Comparison of ENCODE assay signal across 24 cellular contexts in genomic region chr6:30655743-30656094, GRCh38. TPM values are rescaled to one million over a fixed set of nuclear protein-coding genes. Genes with fewer than 3 reads are reported as not detected.
A peak's percentile ranks its signal among the peaks of the same experiment; 100 is the strongest.
DNase-seq lines count a peak whose midpoint lies in the region; ATAC-seq, FAIRE-seq and TF ChIP-seq lines count a peak whose summit lies in the region.
"Had no signal": no experiment of that assay in that cellular context is flagged by ENCODE, and none has a peak within 500 bp of the region (broad histone marks: within the 10 kb centered on the region; RNA-seq: fewer than 3 reads in every experiment).

No MANE protein-coding gene starts in this region.

- H3K36me3 ChIP-seq in CD8-positive, alpha-beta T cell (ENCODE audit: insufficient read depth, low read length): peaks cover 68% of the 10 kb centered on the region
- peaks cover 50% of the 10 kb centered on the region for H3K36me3 ChIP-seq in astrocyte (ENCODE audit: insufficient read depth, low read length)

- H3K36me3 Mint-ChIP-seq in activated T-cell treated with anti-CD3 and anti-CD28 coated beads, Interleukin-2, amount 50 U/mL, for 24 hours (ENCODE audit: low read depth): peaks cover 96% of the 10 kb centered on the region
- H3K36me3 Mint-ChIP-seq in activated T-cell treated with anti-CD3 and anti-CD28 coated beads, Interleukin-2, amount 50 U/mL, for 72 hours (ENCODE audit: insufficient read depth in 2 of 2): peaks cover 8 to 37% of the 10 kb centered on the region in 2 donors
- peaks cover 92% of the 10 kb centered on the region for H3K36me3 Mint-ChIP-seq in CD8-positive, alpha-beta T cell
- peaks cover 38% of the 10 kb centered on the region for H3K36me3 Mint-ChIP-seq in astrocyte (ENCODE audit: low read depth, unreplicated experiment)
- H3K36me3 Mint-ChIP-seq in naive thymus-derived CD8-positive, alpha-beta T cell: peaks cover 7 to 95% (median 17%) of the 10 kb centered on the region in 3 donors

- peak overlapping the region; percentile 50 for H3K27ac Mint-ChIP-seq in activated T-cell treated with anti-CD3 and anti-CD28 coated beads, Interleukin-2, amount 50 U/mL, for 24 hours
- H3K27ac Mint-ChIP-seq in activated T-cell treated with anti-CD3 and anti-CD28 coated beads, Interleukin-2, amount 50 U/mL, for 72 hours: no peak overlapping the region
- H3K27ac Mint-ChIP-seq in CD8-positive, alpha-beta T cell: peak overlapping the region; percentile 3
- H3K27ac Mint-ChIP-seq in astrocyte (ENCODE audit: unreplicated experiment): peak overlapping the region; percentile 20
- peak overlapping the region in 8 of 10 donors; percentile 21 to 73 (median 44) for H3K27ac Mint-ChIP-seq in naive thymus-derived CD8-positive, alpha-beta T cell

- POLR2A ChIA-PET in CD8-positive, alpha-beta T cell (lab: Charles Lee): interaction anchor here (1.0 kb wide), 1 partner anchor 17 kb away, joined by 3 read pairs; the partner anchor contains the start of gene DHX16
- POLR2A ChIA-PET in naive thymus-derived CD8-positive, alpha-beta T cell (lab: Charles Lee): no interaction called here

- peaks cover 4% of the 10 kb centered on the region for H3K4me1 Mint-ChIP-seq in activated T-cell treated with anti-CD3 and anti-CD28 coated beads, Interleukin-2, amount 50 U/mL, for 24 hours (ENCODE audit: low read depth)
- H3K4me1 Mint-ChIP-seq in activated T-cell treated with anti-CD3 and anti-CD28 coated beads, Interleukin-2, amount 50 U/mL, for 72 hours (ENCODE audit: low read depth): no peaks in the 10 kb centered on the region
- peaks cover 2% of the 10 kb centered on the region for H3K4me1 Mint-ChIP-seq in CD8-positive, alpha-beta T cell (ENCODE audit: low read depth)
- H3K4me1 Mint-ChIP-seq in astrocyte (ENCODE audit: low read depth, unreplicated experiment): peaks cover 33% of the 10 kb centered on the region
- H3K4me1 Mint-ChIP-seq in naive thymus-derived CD8-positive, alpha-beta T cell: peaks cover 5 to 9% (median 6%) of the 10 kb centered on the region in 4 donors

- intact Hi-C loops in CD8-positive, alpha-beta T cell (cut with DNase I, micrococcal nuclease): no loop called here
- intact Hi-C loops in Right ventricle myocardium inferior (cut with DNase I): no loop called here

- H3K4me2 ChIP-seq in astrocyte (ENCODE audit: low read length): no peak overlapping the region

- no peak overlapping the region for H2AFZ ChIP-seq in astrocyte (ENCODE audit: low read depth, low read length)

- no peak for FAIRE-seq in astrocyte (lab: Jason Lieb, UNC)
- FAIRE-seq: GM12878, H54 had no signal

- no peak for ATAC-seq in activated T-cell treated with anti-CD3 and anti-CD28 coated beads, Interleukin-2, amount 50 U/mL, for 72 hours (replicated peaks in 1 of 2)
- ATAC-seq in CD8-positive, alpha-beta T cell: no peak
- ATAC-seq in naive thymus-derived CD8-positive, alpha-beta T cell: no peak
- no peak for ATAC-seq in Right ventricle myocardium inferior
- ATAC-seq: GM12878, Panc1 had no signal

- H4K20me1 ChIP-seq in astrocyte (ENCODE audit: insufficient read depth, low read length): peaks cover 5% of the 10 kb centered on the region

- H3K27ac ChIP-seq in CD8-positive, alpha-beta T cell (ENCODE audit: low read depth, low read length): no peak overlapping the region
- peak overlapping the region; percentile 40 for H3K27ac ChIP-seq in astrocyte (ENCODE audit: low read depth, low read length)
- H3K27ac ChIP-seq: 22Rv1, C4-2B, HL-60, SJCRH30 had no signal

- no peaks in the 10 kb centered on the region for H3K79me2 ChIP-seq in astrocyte (ENCODE audit: insufficient read depth, low read length)

- H3K27me3 ChIP-seq in CD8-positive, alpha-beta T cell (ENCODE audit: insufficient read depth, low read length): no peaks in the 10 kb centered on the region
- H3K27me3 ChIP-seq in astrocyte (ENCODE audit: insufficient read depth, low read length): no peaks in the 10 kb centered on the region
- H3K27me3 ChIP-seq: SJCRH30 had no signal

- H3K9ac ChIP-seq in astrocyte (ENCODE audit: low read length): no peak overlapping the region

- H3K9me3 ChIP-seq in CD8-positive, alpha-beta T cell (ENCODE audit: low read length): no peaks in the 10 kb centered on the region
- no peaks in the 10 kb centered on the region for H3K9me3 ChIP-seq in astrocyte (ENCODE audit: insufficient read depth, low read depth, low read length)
- H3K9me3 ChIP-seq: SJCRH30 had no signal

- H3K9me3 Mint-ChIP-seq in activated T-cell treated with anti-CD3 and anti-CD28 coated beads, Interleukin-2, amount 50 U/mL, for 24 hours: no peaks in the 10 kb centered on the region
- H3K9me3 Mint-ChIP-seq in activated T-cell treated with anti-CD3 and anti-CD28 coated beads, Interleukin-2, amount 50 U/mL, for 72 hours: no peaks in the 10 kb centered on the region
- no peaks in the 10 kb centered on the region for H3K9me3 Mint-ChIP-seq in CD8-positive, alpha-beta T cell
- no peaks in the 10 kb centered on the region for H3K9me3 Mint-ChIP-seq in astrocyte (ENCODE audit: unreplicated experiment)
- H3K9me3 Mint-ChIP-seq in naive thymus-derived CD8-positive, alpha-beta T cell: no peaks in the 10 kb centered on the region

- H3K4me3 Mint-ChIP-seq in activated T-cell treated with anti-CD3 and anti-CD28 coated beads, Interleukin-2, amount 50 U/mL, for 24 hours: no peak overlapping the region
- H3K4me3 Mint-ChIP-seq in activated T-cell treated with anti-CD3 and anti-CD28 coated beads, Interleukin-2, amount 50 U/mL, for 72 hours: no peak overlapping the region
- H3K4me3 Mint-ChIP-seq in CD8-positive, alpha-beta T cell: no peak overlapping the region
- peak overlapping the region; percentile 64 for H3K4me3 Mint-ChIP-seq in astrocyte (ENCODE audit: unreplicated experiment)
- H3K4me3 Mint-ChIP-seq in naive thymus-derived CD8-positive, alpha-beta T cell: no peak overlapping the region

- no peaks in the 10 kb centered on the region for H3K27me3 Mint-ChIP-seq in activated T-cell treated with anti-CD3 and anti-CD28 coated beads, Interleukin-2, amount 50 U/mL, for 24 hours
- no peaks in the 10 kb centered on the region for H3K27me3 Mint-ChIP-seq in activated T-cell treated with anti-CD3 and anti-CD28 coated beads, Interleukin-2, amount 50 U/mL, for 72 hours (ENCODE audit: low read depth)
- no peaks in the 10 kb centered on the region for H3K27me3 Mint-ChIP-seq in CD8-positive, alpha-beta T cell (ENCODE audit: low read depth)
- no peaks in the 10 kb centered on the region for H3K27me3 Mint-ChIP-seq in astrocyte (ENCODE audit: low read depth, unreplicated experiment)
- no peaks in the 10 kb centered on the region for H3K27me3 Mint-ChIP-seq in naive thymus-derived CD8-positive, alpha-beta T cell

- H3K4me3 ChIP-seq in CD8-positive, alpha-beta T cell (ENCODE audit: low read depth, low read length): no peak overlapping the region
- H3K4me3 ChIP-seq in astrocyte (ENCODE audit: insufficient read depth, low read depth, low read length): no peak overlapping the region
- H3K4me3 ChIP-seq: GM12878, SJCRH30 had no signal

- TF ChIP-seq CTCF in CD8-positive, alpha-beta T cell (IDR thresholded peaks at IDR 0.05): no peak
- no peak for TF ChIP-seq CTCF in astrocyte (IDR thresholded peaks at IDR 0.05; ENCODE audit: insufficient read depth, low read depth, low read length)

- no peaks in the 10 kb centered on the region for H3K4me1 ChIP-seq in CD8-positive, alpha-beta T cell (ENCODE audit: insufficient read depth, low read length)
- peaks cover 14% of the 10 kb centered on the region for H3K4me1 ChIP-seq in astrocyte (ENCODE audit: insufficient read depth, low read length)
- H3K4me1 ChIP-seq: SJCRH30 had no signal

- CTCF ChIA-PET in CD8-positive, alpha-beta T cell (lab: Charles Lee): interaction anchor here (1.2 to 1.6 kb wide), 2 partner anchors 17 to 67 kb away, joined by 4 to 6 read pairs; partner anchors contain the start of gene DHX16

- DNase-seq in activated T-cell treated with anti-CD3 and anti-CD28 coated beads, Interleukin-2, amount 50 U/mL, for 24 hours: no peak
- no peak for DNase-seq in activated T-cell treated with anti-CD3 and anti-CD28 coated beads, Interleukin-2, amount 50 U/mL, for 72 hours
- DNase-seq in CD8-positive, alpha-beta T cell: no peak
- DNase-seq in astrocyte (ENCODE audit: low read depth) (no peak), Right ventricle myocardium inferior (ENCODE audit: missing footprints) (no peak), NCI-H82 treated with DMSO at 0.1 percent for 48 hours (lab: John Stamatoyannopoulos, UW; ENCODE audit: unreplicated experiment) (no peak)
- DNase-seq in naive thymus-derived CD8-positive, alpha-beta T cell: no peak
- no peak for DNase-seq in activated CD4-positive, alpha-beta T cell treated with anti-CD3 and anti-CD28 coated beads, Interleukin-2, amount 50 U/mL, for 48 hours
- DNase-seq: ACHN, AML-193, KG1, NCI-H1092, NCI-H1436, NCI-H2029, NCI-H2227 treated with DMSO at 0.1 percent for 48 hours, NCI-H510A treated with DMSO at 0.1 percent for 48 hours, NCI-H748 treated with DMSO at 0.1 percent for 48 hours, SJCRH30 had no signal

RNA-seq across cellular contexts. Expression of gene C6orf136, which starts 8.8 kb away (rescaled TPM):
- 10 to 100 TPM; 25.8 to 36.0 TPM for total RNA-seq in activated T-cell treated with anti-CD3 and anti-CD28 coated beads, Interleukin-2, amount 50 U/mL, for 72 hours
- total RNA-seq in CD8-positive, alpha-beta T cell: 10 to 100 TPM; 31.4 to 36.0 TPM
- total RNA-seq in astrocyte (12.0 and 12.7 TPM in 2 replicates), Right ventricle myocardium inferior (54.1 TPM)
- total RNA-seq in naive thymus-derived CD8-positive, alpha-beta T cell: 10 to 100 TPM; 29.3 to 30.9 TPM
- polyA plus RNA-seq in naive thymus-derived CD8-positive, alpha-beta T cell: 10 to 100 TPM in 2 of 3 donors, 1 to 10 TPM in 1; 5.6 to 23.2 (median 13.7) TPM

RNA-seq across cellular contexts. Expression of gene DHX16, which starts 17.1 kb away (rescaled TPM):
- 10 to 100 TPM; 39.2 to 43.0 TPM for total RNA-seq in activated T-cell treated with anti-CD3 and anti-CD28 coated beads, Interleukin-2, amount 50 U/mL, for 72 hours
- 10 to 100 TPM; 15.8 to 17.9 TPM for total RNA-seq in CD8-positive, alpha-beta T cell
- total RNA-seq in astrocyte (29.3 and 30.0 TPM in 2 replicates), Right ventricle myocardium inferior (20.6 TPM)
- 10 to 100 TPM; 42.1 to 45.6 TPM for total RNA-seq in naive thymus-derived CD8-positive, alpha-beta T cell
- 10 to 100 TPM; 17.7 to 31.2 (median 18.7) TPM for polyA plus RNA-seq in naive thymus-derived CD8-positive, alpha-beta T cell

RNA-seq across cellular contexts. Expression of gene ATAT1, which starts 29.0 kb away (rescaled TPM):
- 10 to 100 TPM in 1 of 2 donors, 1 to 10 TPM in 1; 8.3 to 14.2 TPM for total RNA-seq in activated T-cell treated with anti-CD3 and anti-CD28 coated beads, Interleukin-2, amount 50 U/mL, for 72 hours
- 1 to 10 TPM; 4.2 to 6.8 TPM for total RNA-seq in CD8-positive, alpha-beta T cell
- 15.7 and 16.6 TPM in 2 replicates for total RNA-seq in astrocyte
- total RNA-seq in naive thymus-derived CD8-positive, alpha-beta T cell: 10 to 100 TPM; 12.6 to 13.4 TPM
- 1 to 10 TPM; 1.6 to 2.0 (median 1.7) TPM for polyA plus RNA-seq in naive thymus-derived CD8-positive, alpha-beta T cell
- total RNA-seq in Right ventricle myocardium inferior: 1.9 TPM

RNA-seq across cellular contexts. Expression of gene PPP1R18, which starts 30.7 kb away (rescaled TPM):
- 100 to 1,000 TPM; 179 to 200 TPM for total RNA-seq in activated T-cell treated with anti-CD3 and anti-CD28 coated beads, Interleukin-2, amount 50 U/mL, for 72 hours
- total RNA-seq in CD8-positive, alpha-beta T cell: 10 to 100 TPM; 24.1 to 26.0 TPM
- total RNA-seq in astrocyte (145 and 156 TPM in 2 replicates), Right ventricle myocardium inferior (18.2 TPM)
- 10 to 100 TPM; 79.0 to 82.0 TPM for total RNA-seq in naive thymus-derived CD8-positive, alpha-beta T cell
- polyA plus RNA-seq in naive thymus-derived CD8-positive, alpha-beta T cell: 10 to 100 TPM; 79.8 to 98.6 (median 95.7) TPM

RNA-seq across cellular contexts. Expression of gene NRM, which starts 35.1 kb away (rescaled TPM):
- total RNA-seq in activated T-cell treated with anti-CD3 and anti-CD28 coated beads, Interleukin-2, amount 50 U/mL, for 72 hours: 10 to 100 TPM; 26.9 to 29.6 TPM
- 1 to 10 TPM; 1.5 to 2.0 TPM for total RNA-seq in CD8-positive, alpha-beta T cell
- total RNA-seq in astrocyte: 12.2 and 12.8 TPM in 2 replicates
- 1 to 10 TPM; 2.4 TPM for total RNA-seq in naive thymus-derived CD8-positive, alpha-beta T cell
- polyA plus RNA-seq in naive thymus-derived CD8-positive, alpha-beta T cell: 1 to 10 TPM; 3.7 to 5.4 (median 5.4) TPM
- 5.7 TPM for total RNA-seq in Right ventricle myocardium inferior
